In genomic region chr9:102124465-102124864, GRCh38 we compare ENCODE assay signal across 21 cellular contexts.
DNase-seq lines count a peak whose midpoint lies in the region; TF ChIP-seq lines count a peak whose summit lies in the region.
"Had no signal": no experiment of that assay in that cellular context is flagged by ENCODE, and none has a peak within 500 bp of the region (broad histone marks: within the 10 kb centered on the region; RNA-seq: fewer than 3 reads in every experiment).

No MANE protein-coding gene starts in this region.

- no peak for TF ChIP-seq POLR2A in prostate gland (IDR thresholded peaks at IDR 0.05)

- no peaks in the 10 kb centered on the region for H3K27me3 ChIP-seq in BE2C
- no peaks in the 10 kb centered on the region for H3K27me3 ChIP-seq in endodermal cell (ENCODE audit: control insufficient read depth, insufficient read depth, low read length, poor library complexity, severe bottlenecking)
- H3K27me3 ChIP-seq in prostate gland (replicated peaks; ENCODE audit: insufficient read depth) = no peaks in the 10 kb centered on the region
- H3K27me3 ChIP-seq in mammary epithelial cell (ENCODE audit: insufficient read depth, low read length) = no peaks in the 10 kb centered on the region
- H3K27me3 ChIP-seq: SJCRH30 had no signal

- H3K9ac ChIP-seq in endodermal cell (ENCODE audit: extremely low read depth, low read length, poor library complexity, severe bottlenecking) (no peak overlapping the region), mammary epithelial cell (ENCODE audit: insufficient read depth, low read length) (no peak overlapping the region)

- 83 to 86% methylated on average over 2 to 3 of the region's 3 CpGs for WGBS in endodermal cell (ENCODE audit: insufficient coverage in 1 of 2, insufficient read length in 1 of 2), 2 experiments
- WGBS in prostate gland = 68% methylated on average over 3 of the region's 3 CpGs
- WGBS in mammary epithelial cell (ENCODE audit: low coverage, missing lambda C conversion rate) = 63% methylated on average over 3 of the region's 3 CpGs

- no peaks in the 10 kb centered on the region for H4K20me1 ChIP-seq in mammary epithelial cell (ENCODE audit: insufficient read depth, low read length)

- H3K27me3 Mint-ChIP-seq in endodermal cell (ENCODE audit: insufficient read depth) = no peaks in the 10 kb centered on the region
- H3K27me3 Mint-ChIP-seq: CD4-positive, alpha-beta T cell had no signal

- dilution Hi-C loops in mammary epithelial cell (cut with HindIII; ENCODE audit: low sequenced_read_pairs) = no loop called here

- H3K9me3 Mint-ChIP-seq in endodermal cell = peaks cover 25% of the 10 kb centered on the region

- no peaks in the 10 kb centered on the region for H3K4me1 ChIP-seq in BE2C
- no peaks in the 10 kb centered on the region for H3K4me1 ChIP-seq in endodermal cell (ENCODE audit: control insufficient read depth, insufficient read depth, low read length)
- H3K4me1 ChIP-seq in prostate gland (replicated peaks) = no peaks in the 10 kb centered on the region
- no peaks in the 10 kb centered on the region for H3K4me1 ChIP-seq in mammary epithelial cell (ENCODE audit: insufficient read depth, low read length)
- H3K4me1 ChIP-seq: Caco-2, SJCRH30 had no signal

- no peak overlapping the region for H3K4me3 Mint-ChIP-seq in endodermal cell
- H3K4me3 Mint-ChIP-seq: CD4-positive, alpha-beta T cell; GM23338 had no signal

- intact Hi-C loops in prostate gland (cut with DNase I) (no loop called here), mammary epithelial cell (cut with micrococcal nuclease) (no loop called here)

- H3K27ac Mint-ChIP-seq in endodermal cell = no peak overlapping the region
- H3K27ac Mint-ChIP-seq: CD4-positive, alpha-beta T cell; GM23338 had no signal

- H3K36me3 ChIP-seq in BE2C = no peaks in the 10 kb centered on the region
- H3K36me3 ChIP-seq in endodermal cell (ENCODE audit: control insufficient read depth, insufficient read depth, low read length) = no peaks in the 10 kb centered on the region
- no peaks in the 10 kb centered on the region for H3K36me3 ChIP-seq in prostate gland
- H3K36me3 ChIP-seq in mammary epithelial cell (ENCODE audit: insufficient read depth, low read length) = no peaks in the 10 kb centered on the region
- H3K36me3 ChIP-seq: SJCRH30 had no signal

- no peak overlapping the region for H3K4me2 ChIP-seq in mammary epithelial cell (ENCODE audit: insufficient read depth, low read depth, low read length)
- H3K4me2 ChIP-seq: GM23338 had no signal

- H3K27ac ChIP-seq in endodermal cell (ENCODE audit: low read depth, low read length) (no peak overlapping the region), prostate gland (no peak overlapping the region), mammary epithelial cell (ENCODE audit: insufficient read depth, low read depth, low read length) (no peak overlapping the region)
- H3K27ac ChIP-seq: 22Rv1, SJCRH30 had no signal

- H3K36me3 Mint-ChIP-seq in endodermal cell (ENCODE audit: low read depth) = no peaks in the 10 kb centered on the region

- H3K4me1 Mint-ChIP-seq in endodermal cell = no peaks in the 10 kb centered on the region
- H3K4me1 Mint-ChIP-seq: GM23338 had no signal

- H3K4me3 ChIP-seq in BE2C (ENCODE audit: low read depth, low read length) (no peak overlapping the region), endodermal cell (ENCODE audit: low read length) (no peak overlapping the region), prostate gland (no peak overlapping the region), mammary epithelial cell (replicated peaks in 1 of 3; ENCODE audit: insufficient read depth in 1 of 3, low read depth in 2 of 3, low read length in 3 of 3) (no peak overlapping the region)
- H3K4me3 ChIP-seq: GM12878, GM23338, SJCRH30 had no signal

- H2AFZ ChIP-seq in mammary epithelial cell (ENCODE audit: low read depth, low read length) = no peak overlapping the region
- H2AFZ ChIP-seq: GM23338 had no signal

- TF ChIP-seq CTCF in BE2C (IDR thresholded peaks at IDR 0.05; ENCODE audit: low read depth, low read length) (no peak), endodermal cell (conservative IDR thresholded peaks at IDR 0.05) (no peak), prostate gland (IDR thresholded peaks at IDR 0.05) (no peak), mammary epithelial cell (conservative IDR thresholded peaks at IDR 0.05 in 1 of 2, IDR thresholded peaks at IDR 0.05 in 1 of 2; ENCODE audit: extremely low read depth in 1 of 2, insufficient read depth in 1 of 2, low read depth in 1 of 2, low read length in 2 of 2) (no peak)

- BruUV-seq in mammary epithelial cell (replicated peaks; lab: Mats Ljungman, UMichigan) = no TSS peak

- H3K9me3 ChIP-seq in BE2C (no peaks in the 10 kb centered on the region), endodermal cell (ENCODE audit: control insufficient read depth, low read length) (peaks cover 8% of the 10 kb centered on the region), prostate gland (no peaks in the 10 kb centered on the region), mammary epithelial cell (replicated peaks; ENCODE audit: insufficient read depth, low read length) (no peaks in the 10 kb centered on the region)
- H3K9me3 ChIP-seq: Caco-2, SJCRH30 had no signal

- CTCF ChIA-PET in mammary epithelial cell (lab: Charles Lee; ENCODE audit: low non-redundant PET) = no interaction called here

- in situ Hi-C loops in mammary epithelial cell (cut with MboI; ENCODE audit: low sequenced_read_pairs in 2 of 2) = no loop called here

- no peaks in the 10 kb centered on the region for H3K79me2 ChIP-seq in mammary epithelial cell (ENCODE audit: insufficient read depth, low read length)

- DNase-seq in NCI-H748 (lab: John Stamatoyannopoulos, UW; ENCODE audit: unreplicated experiment) = peak; percentile 42
- DNase-seq in NCI-H748 treated with DMSO at 0.1 percent for 48 hours (lab: John Stamatoyannopoulos, UW) = no peak
- peak; percentile 8 for DNase-seq in BE2C
- DNase-seq in NCI-H69 (lab: John Stamatoyannopoulos, UW) = peak; percentile 94
- peak; percentile 71 for DNase-seq in endodermal cell
- DNase-seq in activated T-cell treated with anti-CD3 and anti-CD28 coated beads, Interleukin-2, amount 50 U/mL, for 1 hour = no peak
- DNase-seq in prostate gland (ENCODE audit: low spot score) = no peak
- no peak for DNase-seq in mammary epithelial cell
- DNase-seq: Caco-2; CD4-positive, alpha-beta T cell; EL; KBM-7; MV-4-11; NCI-H1694 treated with DMSO at 0.1 percent for 48 hours; NCI-H510A; PC-3; RPMI8226 had no signal

Comparison
In these comparisons a context has a peak if more than half of its experiments do, and no peak if none do; other contexts are left out.
1. DNase-seq: peak in NCI-H748 (single experiment), BE2C (single experiment), NCI-H69 (single experiment) and endodermal cell (single experiment); none in NCI-H748 treated with DMSO at 0.1 percent for 48 hours (single experiment), activated T-cell treated with anti-CD3 and anti-CD28 coated beads, Interleukin-2, amount 50 U/mL, for 1 hour (single experiment), prostate gland (single experiment) and mammary epithelial cell (single experiment).